Comparison of ENCODE assay signal across 8 cellular contexts in the genomic region with DNA sequence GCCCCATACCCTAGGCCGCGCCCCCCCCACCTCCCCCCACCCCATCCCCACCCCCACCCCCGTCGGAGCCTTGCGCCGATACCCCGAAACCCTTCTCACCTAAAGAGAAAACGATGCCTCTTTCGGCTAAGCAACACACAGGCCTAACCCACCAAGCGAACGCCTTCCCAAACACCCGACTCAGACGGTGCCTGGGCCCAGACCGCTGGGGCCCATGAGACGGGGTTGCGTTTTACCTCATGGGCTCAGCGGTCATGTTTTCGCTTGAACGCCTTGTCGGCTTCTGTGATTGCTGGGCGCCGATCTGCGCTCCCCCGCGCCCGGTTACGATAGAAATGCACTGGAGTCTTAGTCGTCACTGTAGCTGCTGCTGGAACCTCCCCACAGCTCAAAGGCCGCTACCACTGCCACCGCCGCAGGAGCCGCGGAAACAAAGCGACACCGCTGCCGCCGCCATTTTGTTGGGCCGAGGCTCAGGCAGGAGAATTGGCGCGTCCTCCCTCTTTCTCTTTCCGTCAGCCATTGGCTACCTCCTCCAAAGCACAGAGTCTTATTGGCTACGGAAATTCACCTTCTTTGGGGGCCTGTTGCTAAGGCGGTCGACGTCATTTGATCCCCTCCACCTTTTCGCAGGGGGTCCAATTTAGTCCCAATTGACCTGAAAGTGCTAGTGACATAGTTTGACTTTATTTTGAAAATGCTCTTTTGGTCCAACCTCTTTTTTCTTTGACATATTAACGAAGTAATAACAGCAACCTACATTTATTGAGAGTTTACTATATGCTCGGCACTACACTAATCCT. TPM values are rescaled to one million over a fixed set of nuclear protein-coding genes. Genes with fewer than 3 reads are reported as not detected.
A peak's percentile ranks its signal among the peaks of the same experiment; 100 is the strongest.
DNase-seq lines count a peak whose midpoint lies in the region; ATAC-seq, FAIRE-seq and TF ChIP-seq lines count a peak whose summit lies in the region.

A gene with protein sequence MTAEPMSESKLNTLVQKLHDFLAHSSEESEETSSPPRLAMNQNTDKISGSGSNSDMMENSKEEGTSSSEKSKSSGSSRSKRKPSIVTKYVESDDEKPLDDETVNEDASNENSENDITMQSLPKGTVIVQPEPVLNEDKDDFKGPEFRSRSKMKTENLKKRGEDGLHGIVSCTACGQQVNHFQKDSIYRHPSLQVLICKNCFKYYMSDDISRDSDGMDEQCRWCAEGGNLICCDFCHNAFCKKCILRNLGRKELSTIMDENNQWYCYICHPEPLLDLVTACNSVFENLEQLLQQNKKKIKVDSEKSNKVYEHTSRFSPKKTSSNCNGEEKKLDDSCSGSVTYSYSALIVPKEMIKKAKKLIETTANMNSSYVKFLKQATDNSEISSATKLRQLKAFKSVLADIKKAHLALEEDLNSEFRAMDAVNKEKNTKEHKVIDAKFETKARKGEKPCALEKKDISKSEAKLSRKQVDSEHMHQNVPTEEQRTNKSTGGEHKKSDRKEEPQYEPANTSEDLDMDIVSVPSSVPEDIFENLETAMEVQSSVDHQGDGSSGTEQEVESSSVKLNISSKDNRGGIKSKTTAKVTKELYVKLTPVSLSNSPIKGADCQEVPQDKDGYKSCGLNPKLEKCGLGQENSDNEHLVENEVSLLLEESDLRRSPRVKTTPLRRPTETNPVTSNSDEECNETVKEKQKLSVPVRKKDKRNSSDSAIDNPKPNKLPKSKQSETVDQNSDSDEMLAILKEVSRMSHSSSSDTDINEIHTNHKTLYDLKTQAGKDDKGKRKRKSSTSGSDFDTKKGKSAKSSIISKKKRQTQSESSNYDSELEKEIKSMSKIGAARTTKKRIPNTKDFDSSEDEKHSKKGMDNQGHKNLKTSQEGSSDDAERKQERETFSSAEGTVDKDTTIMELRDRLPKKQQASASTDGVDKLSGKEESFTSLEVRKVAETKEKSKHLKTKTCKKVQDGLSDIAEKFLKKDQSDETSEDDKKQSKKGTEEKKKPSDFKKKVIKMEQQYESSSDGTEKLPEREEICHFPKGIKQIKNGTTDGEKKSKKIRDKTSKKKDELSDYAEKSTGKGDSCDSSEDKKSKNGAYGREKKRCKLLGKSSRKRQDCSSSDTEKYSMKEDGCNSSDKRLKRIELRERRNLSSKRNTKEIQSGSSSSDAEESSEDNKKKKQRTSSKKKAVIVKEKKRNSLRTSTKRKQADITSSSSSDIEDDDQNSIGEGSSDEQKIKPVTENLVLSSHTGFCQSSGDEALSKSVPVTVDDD (N-terminal part only) (minus strand): TSS at position 471 of the 803 bp plus-strand sequence. CDS start 215 bp downstream, at position 256.

- no peak for TF ChIP-seq CTCF in keratinocyte (optimal IDR thresholded peaks at IDR 0.05 in 1 of 3, IDR thresholded peaks at IDR 0.05 in 1 of 3, conservative IDR thresholded peaks at IDR 0.05 in 1 of 3; ENCODE audit: extremely low read depth in 1 of 3, insufficient read depth in 2 of 3, low read length in 3 of 3)

- H3K36me3 ChIP-seq in ACC112 (ENCODE audit: insufficient read depth, low read length) (no peaks in the 10 kb centered on the region), keratinocyte (ENCODE audit: control insufficient read depth in 2 of 2, extremely low read depth in 1 of 2, insufficient read depth in 2 of 2, low read length in 2 of 2) (no peaks in the 10 kb centered on the region)

- no peaks in the 10 kb centered on the region for H3K27me3 ChIP-seq in ACC112 (ENCODE audit: insufficient read depth, low read length)
- no peaks in the 10 kb centered on the region for H3K27me3 ChIP-seq in keratinocyte (ENCODE audit: control insufficient read depth, extremely low read depth, insufficient read depth, low read length)

- dilution Hi-C loops in keratinocyte (cut with MboI; ENCODE audit: extremely low pct_ligation_motif_present, low sequenced_read_pairs) = no loop called here

- H3K4me3 ChIP-seq in ACC112 (ENCODE audit: low read depth, low read length) (peak within 1 kb of the TSS; percentile 79), keratinocyte (ENCODE audit: control insufficient read depth in 2 of 3, extremely low read depth in 1 of 3, insufficient read depth in 2 of 3, low read depth in 1 of 3, low read length in 3 of 3) (peak within 1 kb of the TSS; percentile 65 to 76 (median 68))

- no peaks in the 10 kb centered on the region for H3K9me3 ChIP-seq in keratinocyte (ENCODE audit: control insufficient read depth, low read depth, low read length)

- H3K27ac ChIP-seq in ACC112 (ENCODE audit: low read depth, low read length) = peak within 1 kb of the TSS; percentile 75
- H3K27ac ChIP-seq in keratinocyte (ENCODE audit: control insufficient read depth, insufficient read depth, low read length) = peak within 1 kb of the TSS; percentile 93

- H4K20me1 ChIP-seq in keratinocyte (ENCODE audit: control insufficient read depth, extremely low read depth, insufficient read depth, low read length) = peaks cover 5% of the 10 kb centered on the region

- H2AFZ ChIP-seq in ACC112 (ENCODE audit: low read length, unreplicated experiment) (peak within 1 kb of the TSS; percentile 85), keratinocyte (ENCODE audit: control insufficient read depth, low read length) (peak within 1 kb of the TSS; percentile 83)

- H3K9me1 ChIP-seq in keratinocyte (ENCODE audit: control insufficient read depth, extremely low read depth, insufficient read depth, low read length) = peaks cover 2% of the 10 kb centered on the region

- FAIRE-seq in keratinocyte (lab: Jason Lieb, UNC) = peak; percentile 57

- peak; percentile 65 for DNase-seq in NCI-H226
- peak; percentile 90 for DNase-seq in cerebellar cortex (ENCODE audit: low spot score)
- DNase-seq in keratinocyte (ENCODE audit: low read depth, low spot score) = no peak
- DNase-seq in stimulated activated CD4-positive, alpha-beta T cell treated with anti-CD3 and anti-CD28 coated beads, Interleukin-15, amount 100 ng/mL, for 1 hour (ENCODE audit: low read depth in 1 of 2, low spot score in 1 of 2) = peak; percentile 37 to 50

- peak within 1 kb of the TSS; percentile 85 for H3K4me2 ChIP-seq in keratinocyte (ENCODE audit: control insufficient read depth, extremely low read depth, insufficient read depth, low read depth, low read length)

- ATAC-seq in GM18868 (IDR thresholded peaks at IDR 0.05; ENCODE audit: unreplicated experiment) = peak; percentile 98
- peak; percentile 89 for ATAC-seq in HG03139 (IDR thresholded peaks at IDR 0.05; ENCODE audit: unreplicated experiment)
- peak; percentile 95 to 96 for ATAC-seq in activated CD4-positive, CD25-positive, alpha-beta regulatory T cell treated with anti-CD3 and anti-CD28 coated beads, Interleukin-2, amount 50 U/mL, for 24 hours

- H3K9ac ChIP-seq in keratinocyte (ENCODE audit: control insufficient read depth, extremely low read depth, insufficient read depth, low read length) = peak within 1 kb of the TSS; percentile 91

- H3K79me2 ChIP-seq in ACC112 (ENCODE audit: control insufficient read depth, insufficient read depth, low read length, unreplicated experiment) (peaks cover 39% of the 10 kb centered on the region), keratinocyte (ENCODE audit: control insufficient read depth, insufficient read depth, low read length) (peaks cover 49% of the 10 kb centered on the region)

- H3K4me1 ChIP-seq in ACC112 (ENCODE audit: control insufficient read depth, insufficient read depth, low read length, unreplicated experiment) (peaks cover 4% of the 10 kb centered on the region), keratinocyte (ENCODE audit: control insufficient read depth, extremely low read depth, insufficient read depth, low read length) (peaks cover 7% of the 10 kb centered on the region)

RNA-seq across cellular contexts. Expression of the gene that starts here (rescaled TPM):
- 23.1 to 31.3 TPM (median 30.1 TPM) in 3 replicates for polyA plus RNA-seq in keratinocyte
- polyA plus RNA-seq in keratinocyte (2011; ENCODE audit: low read depth) = 78.1 TPM
- polyA plus RNA-seq in keratinocyte (2011; cell fraction: cytosol; rRNA removed) = 12.6 and 22.6 TPM in 2 replicates
- polyA plus RNA-seq in keratinocyte (2011; cell fraction: nucleus; rRNA removed) = 54.4 and 68.5 TPM in 2 replicates
- polyA plus RNA-seq in keratinocyte (2012; ENCODE audit: low replicate concordance) = 22.9 and 27.0 TPM in 2 replicates
- polyA minus RNA-seq in keratinocyte = 19.1 to 82.0 TPM (median 37.9 TPM) in 3 replicates
- 55.2 TPM for polyA minus RNA-seq in keratinocyte (2011; cell fraction: cytosol; rRNA and poly(A)+ RNA removed)
- polyA minus RNA-seq in keratinocyte (2011; cell fraction: nucleus; rRNA and poly(A)+ RNA removed) = 61.2 and 152 TPM in 2 replicates
